In the genomic region with DNA sequence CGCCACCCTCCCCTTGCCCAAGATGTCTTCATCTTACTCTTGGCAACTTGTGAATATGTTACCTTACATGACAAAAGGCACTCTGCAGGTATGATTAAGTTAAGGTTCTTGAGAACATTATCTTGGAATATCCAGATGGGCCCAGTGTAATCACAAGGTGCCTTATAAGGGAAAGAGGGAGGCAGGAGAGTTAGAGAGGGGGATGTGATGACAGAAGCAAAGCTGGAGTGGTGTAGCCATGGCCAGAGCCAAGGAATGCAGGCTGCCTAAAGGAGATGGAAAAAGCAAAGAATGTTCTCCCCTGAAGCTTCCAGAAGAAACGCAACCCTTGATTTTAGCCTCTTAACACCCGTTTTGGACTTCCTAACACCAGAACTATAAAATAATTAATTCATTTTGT, we compare ENCODE assay signal across 35 cellular contexts.
"Had no signal": no experiment of that assay in that cellular context is flagged by ENCODE, and none has a peak within 500 bp of the region (broad histone marks: within the 10 kb centered on the region; RNA-seq: fewer than 3 reads in every experiment).

No MANE protein-coding gene starts in this region.

- H3K4me1 Mint-ChIP-seq: activated CD4-positive, alpha-beta T cell treated with anti-CD3 and anti-CD28 coated beads for 36 hours; activated CD4-positive, alpha-beta T cell treated with anti-CD3 and anti-CD28 coated beads, Interleukin-2, amount 10 ng/mL, durations not matched to agents 7 days and 5 days; activated naive CD8-positive, alpha-beta T cell treated with anti-CD3 and anti-CD28 coated beads for 36 hours; activated T-helper 17 cell treated with anti-CD3 and anti-CD28 coated beads, Interleukin-2, amount 50 U/mL, for 72 hours had no signal

- H3K4me3 ChIP-seq: adrenal gland, body of pancreas, breast epithelium had no signal

- H3K27me3 Mint-ChIP-seq: activated CD4-positive, alpha-beta T cell treated with anti-CD3 and anti-CD28 coated beads, Interleukin-2, amount 10 ng/mL, durations not matched to agents 7 days and 5 days; activated CD8-positive, alpha-beta T cell treated with anti-CD3 and anti-CD28 coated beads for 36 hours; activated T-helper 17 cell treated with anti-CD3 and anti-CD28 coated beads, Interleukin-2, amount 50 U/mL, for 72 hours had no signal

- H3K36me3 ChIP-seq: adrenal gland, brain microvascular endothelial cell, breast epithelium had no signal

- H3K27me3 ChIP-seq: adrenal gland, body of pancreas, brain microvascular endothelial cell, breast epithelium had no signal

- DNase-seq: activated CD4-positive, alpha-beta T cell treated with anti-CD3 and anti-CD28 coated beads for 1 hour; activated CD4-positive, alpha-beta T cell treated with anti-CD3 and anti-CD28 coated beads for 36 hours; activated CD4-positive, alpha-beta T cell treated with anti-CD3 and anti-CD28 coated beads for 48 hours; activated CD4-positive, alpha-beta T cell treated with anti-CD3 and anti-CD28 coated beads, Interleukin-2, amount 10 ng/mL, durations not matched to agents 7 days and 5 days; activated CD4-positive, alpha-beta T cell treated with anti-CD3 and anti-CD28 coated beads, Interleukin-2, amount 50 U/mL, for 48 hours; activated CD4-positive, CD25-positive, alpha-beta regulatory T cell; activated CD8-positive, alpha-beta memory T cell treated with anti-CD3 and anti-CD28 coated beads, Interleukin-2, amount 50 U/mL, for 4 hours; activated CD8-positive, alpha-beta T cell treated with anti-CD3 and anti-CD28 coated beads for 36 hours; activated effector memory CD4-positive, alpha-beta T cell treated with anti-CD3 and anti-CD28 coated beads, Interleukin-2, amount 50 U/mL, for 16 hours; activated gamma-delta T cell treated with Interleukin-2 at 50 U/mL for 16 hours; activated naive CD4-positive, alpha-beta T cell; activated naive CD4-positive, alpha-beta T cell treated with anti-CD3 and anti-CD28 coated beads for 36 hours; activated naive CD4-positive, alpha-beta T cell treated with anti-CD3 and anti-CD28 coated beads, Interleukin-2, amount 50 U/mL, for 16 hours; activated naive CD8-positive, alpha-beta T cell treated with anti-CD3 and anti-CD28 coated beads for 36 hours; activated T-cell treated with anti-CD3 and anti-CD28 coated beads for 4 hours; activated T-cell treated with anti-CD3 and anti-CD28 coated beads, Interleukin-2, amount 50 U/mL, for 1 hour; activated T-cell treated with anti-CD3 and anti-CD28 coated beads, Interleukin-2, amount 50 U/mL, for 4 hours; activated T-cell treated with anti-CD3 and anti-CD28 coated beads, Interleukin-2, amount 50 U/mL, for 72 hours; adrenal gland; amniotic stem cell; aorta; body of pancreas; brain microvascular endothelial cell; central memory CD4-positive, alpha-beta T cell; T-helper 1 cell; T-helper 2 cell; T-helper 9 cell had no signal

- H3K4me3 Mint-ChIP-seq: activated CD4-positive, alpha-beta T cell treated with anti-CD3 and anti-CD28 coated beads for 36 hours; activated CD4-positive, alpha-beta T cell treated with anti-CD3 and anti-CD28 coated beads, Interleukin-2, amount 10 ng/mL, durations not matched to agents 7 days and 5 days; activated CD8-positive, alpha-beta T cell treated with anti-CD3 and anti-CD28 coated beads for 36 hours; activated naive CD4-positive, alpha-beta T cell treated with anti-CD3 and anti-CD28 coated beads for 36 hours; activated naive CD8-positive, alpha-beta T cell treated with anti-CD3 and anti-CD28 coated beads for 36 hours; activated T-cell treated with anti-CD3 and anti-CD28 coated beads, Interleukin-2, amount 50 U/mL, for 4 hours; activated T-cell treated with anti-CD3 and anti-CD28 coated beads, Interleukin-2, amount 50 U/mL, for 72 hours; activated T-helper 1 cell treated with anti-CD3 and anti-CD28 coated beads, Interleukin-12 subunit alpha, Interleukin-12 subunit beta, Interleukin-2, Interleukin-4 antibody, amounts not matched to agents 30 ng/mL and 10 ng/mL and 1 ng/mL, durations not matched to agents 14 hours and 24 hours and 36 hours; activated T-helper 17 cell treated with anti-CD3 and anti-CD28 coated beads, Interleukin-2, amount 50 U/mL, for 72 hours; T-helper 1 cell treated with Interleukin-12 subunit alpha and Interleukin-12 subunit beta and Interleukin-4 antibody, amounts not matched to agents 30 μg/mL and 1 μg/mL, for 36 hours; T-helper 2 cell treated with Interferon-gamma antibody and Interleukin-4, amounts not matched to agents 5 μg/mL and 100 μg/mL, for 36 hours had no signal

- H3K9me3 Mint-ChIP-seq: activated CD8-positive, alpha-beta T cell treated with anti-CD3 and anti-CD28 coated beads for 36 hours; activated T-helper 1 cell treated with anti-CD3 and anti-CD28 coated beads, Interleukin-12 subunit alpha, Interleukin-12 subunit beta, Interleukin-2, Interleukin-4 antibody, amounts not matched to agents 30 ng/mL and 10 ng/mL and 1 ng/mL, durations not matched to agents 14 hours and 24 hours and 36 hours had no signal

- H3K4me1 ChIP-seq: adrenal gland, body of pancreas, breast epithelium had no signal

- H3K9me3 ChIP-seq: adrenal gland, body of pancreas had no signal

- ATAC-seq: activated CD4-positive, alpha-beta T cell treated with anti-CD3 and anti-CD28 coated beads for 36 hours; activated CD4-positive, CD25-positive, alpha-beta regulatory T cell treated with anti-CD3 and anti-CD28 coated beads, Interleukin-2, amount 50 U/mL, for 24 hours; activated CD8-positive, alpha-beta T cell treated with anti-CD3 and anti-CD28 coated beads for 36 hours; activated naive CD4-positive, alpha-beta T cell treated with anti-CD3 and anti-CD28 coated beads, Interleukin-2, amount 50 U/mL, for 72 hours; activated T-cell treated with anti-CD3 and anti-CD28 coated beads, Interleukin-2, amount 50 U/mL, for 4 hours; activated T-cell treated with anti-CD3 and anti-CD28 coated beads, Interleukin-2, amount 50 U/mL, for 72 hours; activated T-helper 17 cell treated with anti-CD3 and anti-CD28 coated beads, Interleukin-2, amount 50 U/mL, for 72 hours; body of pancreas had no signal

- H3K27ac ChIP-seq: adrenal gland, body of pancreas, brain microvascular endothelial cell, breast epithelium, VCaP had no signal

- H3K36me3 Mint-ChIP-seq: activated naive CD8-positive, alpha-beta T cell treated with anti-CD3 and anti-CD28 coated beads for 36 hours had no signal

- H3K27ac Mint-ChIP-seq: activated CD4-positive, alpha-beta T cell treated with anti-CD3 and anti-CD28 coated beads for 36 hours; activated CD4-positive, alpha-beta T cell treated with anti-CD3 and anti-CD28 coated beads, Interleukin-2, amount 10 ng/mL, durations not matched to agents 7 days and 5 days; activated CD8-positive, alpha-beta T cell treated with anti-CD3 and anti-CD28 coated beads for 36 hours; activated naive CD4-positive, alpha-beta T cell treated with anti-CD3 and anti-CD28 coated beads for 36 hours; activated naive CD4-positive, alpha-beta T cell treated with anti-CD3 and anti-CD28 coated beads, Interleukin-2, amount 50 U/mL, for 72 hours; activated naive CD8-positive, alpha-beta T cell treated with anti-CD3 and anti-CD28 coated beads for 36 hours; activated T-cell treated with anti-CD3 and anti-CD28 coated beads, Interleukin-2, amount 50 U/mL, for 72 hours; activated T-helper 1 cell treated with anti-CD3 and anti-CD28 coated beads, Interleukin-12 subunit alpha, Interleukin-12 subunit beta, Interleukin-2, Interleukin-4 antibody, amounts not matched to agents 30 ng/mL and 10 ng/mL and 1 ng/mL, durations not matched to agents 14 hours and 24 hours and 36 hours; activated T-helper 17 cell treated with anti-CD3 and anti-CD28 coated beads, Interleukin-2, amount 50 U/mL, for 72 hours; T-helper 1 cell treated with Interleukin-12 subunit alpha and Interleukin-12 subunit beta and Interleukin-4 antibody, amounts not matched to agents 30 μg/mL and 1 μg/mL, for 36 hours; T-helper 2 cell treated with Interferon-gamma antibody and Interleukin-4, amounts not matched to agents 5 μg/mL and 100 μg/mL, for 36 hours had no signal
